23 cellular contexts compared by ENCODE assay signal in genomic region chr2:14552818-14553217, GRCh38.
DNase-seq lines count a peak whose midpoint lies in the region; ATAC-seq and TF ChIP-seq lines count a peak whose summit lies in the region.
"Had no signal": no experiment of that assay in that cellular context is flagged by ENCODE, and none has a peak within 500 bp of the region (broad histone marks: within the 10 kb centered on the region; RNA-seq: fewer than 3 reads in every experiment).

No MANE protein-coding gene starts in this region.

- no peak overlapping the region for H3K27ac ChIP-seq in RWPE2 (ENCODE audit: poor library complexity, severe bottlenecking)
- H3K27ac ChIP-seq: A549; BLaER1 treated with 17β-estradiol and CSF1 and Interleukin-3, amounts not matched to agents 10 nM and 100 nM; GM23248 had no signal

- TF ChIP-seq CTCF in RWPE2 (IDR thresholded peaks at IDR 0.05; ENCODE audit: poor library complexity, severe bottlenecking) (no peak), epithelial cell of esophagus (IDR thresholded peaks at IDR 0.05; ENCODE audit: insufficient read depth, low read depth, low read length, missing control alignments) (no peak)

- H3K27me3 Mint-ChIP-seq in activated CD4-positive, alpha-beta T cell treated with anti-CD3 and anti-CD28 coated beads, Interleukin-2, amount 10 ng/mL, durations not matched to agents 7 days and 5 days, result no peaks in the 10 kb centered on the region
- H3K27me3 Mint-ChIP-seq: CD4-positive, alpha-beta T cell; CD8-positive, alpha-beta memory T cell had no signal

- H3K27me3 ChIP-seq in RWPE2 (ENCODE audit: insufficient read depth, poor library complexity, severe bottlenecking), result no peaks in the 10 kb centered on the region
- H3K27me3 ChIP-seq: BE2C; BLaER1 treated with 17β-estradiol and CSF1 and Interleukin-3, amounts not matched to agents 10 nM and 100 nM had no signal

- H3K9me3 ChIP-seq in RWPE2 (ENCODE audit: severe bottlenecking), result no peaks in the 10 kb centered on the region
- H3K9me3 ChIP-seq: A549; BE2C; BLaER1 treated with 17β-estradiol and CSF1 and Interleukin-3, amounts not matched to agents 10 nM and 100 nM had no signal

- POLR2A ChIA-PET in activated CD4-positive, alpha-beta T cell treated with anti-CD3 and anti-CD28 coated beads, Interleukin-2, amount 10 ng/mL, durations not matched to agents 7 days and 5 days (lab: Charles Lee), result no interaction called here

- ATAC-seq in RWPE2 (ENCODE audit: low read depth), result peak; percentile 46; the same call in 1 of the 3 replicates
- ATAC-seq: A549 had no signal

- H3K4me3 ChIP-seq in RWPE2 (ENCODE audit: severe bottlenecking) (no peak overlapping the region), epithelial cell of esophagus (ENCODE audit: low read length) (no peak overlapping the region)
- H3K4me3 ChIP-seq: A549; BLaER1 treated with 17β-estradiol and CSF1 and Interleukin-3, amounts not matched to agents 10 nM and 100 nM; GM23248 had no signal

- no peaks in the 10 kb centered on the region for H3K9me3 Mint-ChIP-seq in activated CD4-positive, alpha-beta T cell treated with anti-CD3 and anti-CD28 coated beads, Interleukin-2, amount 10 ng/mL, durations not matched to agents 7 days and 5 days

- H3K27ac Mint-ChIP-seq in activated CD4-positive, alpha-beta T cell treated with anti-CD3 and anti-CD28 coated beads, Interleukin-2, amount 10 ng/mL, durations not matched to agents 7 days and 5 days, result no peak overlapping the region
- H3K27ac Mint-ChIP-seq: CD14-positive monocyte; CD4-positive, alpha-beta T cell had no signal

- no peaks in the 10 kb centered on the region for H3K4me1 Mint-ChIP-seq in activated CD4-positive, alpha-beta T cell treated with anti-CD3 and anti-CD28 coated beads, Interleukin-2, amount 10 ng/mL, durations not matched to agents 7 days and 5 days
- H3K4me1 Mint-ChIP-seq: CD14-positive monocyte; CD8-positive, alpha-beta memory T cell had no signal

- H3K36me3 Mint-ChIP-seq in activated CD4-positive, alpha-beta T cell treated with anti-CD3 and anti-CD28 coated beads, Interleukin-2, amount 10 ng/mL, durations not matched to agents 7 days and 5 days (ENCODE audit: low read depth), result no peaks in the 10 kb centered on the region
- H3K36me3 Mint-ChIP-seq: CD14-positive monocyte; CD8-positive, alpha-beta memory T cell had no signal

- DNase-seq in ELR (ENCODE audit: low read depth) (peak; percentile 12), RWPE2 (ENCODE audit: low spot score) (no peak), epithelial cell of esophagus (ENCODE audit: low read depth) (peak; percentile 51), kidney tubule cell (ENCODE audit: low spot score) (peak; percentile 32), GM19238 (ENCODE audit: insufficient read length, low spot score) (no peak), NCI-H446 treated with DMSO at 0.1 percent for 48 hours (lab: John Stamatoyannopoulos, UW) (no peak)
- no peak for DNase-seq in activated CD4-positive, alpha-beta T cell treated with anti-CD3 and anti-CD28 coated beads, Interleukin-2, amount 10 ng/mL, durations not matched to agents 7 days and 5 days
- DNase-seq: 8988T; ACHN; AML-193; BE2C; CD4-positive, alpha-beta T cell; CD8-positive, alpha-beta memory T cell; DMS 273 treated with DMSO at 0.1 percent for 48 hours; DMS79; EL; GF-D8; GM23248; H7; HCEC 1CT had no signal

- H3K4me1 ChIP-seq in RWPE2 (ENCODE audit: insufficient read depth, poor library complexity, severe bottlenecking), result peaks cover 7% of the 10 kb centered on the region
- H3K4me1 ChIP-seq: A549; BE2C; BLaER1 treated with 17β-estradiol and CSF1 and Interleukin-3, amounts not matched to agents 10 nM and 100 nM had no signal

- no peaks in the 10 kb centered on the region for H3K36me3 ChIP-seq in RWPE2 (ENCODE audit: low read depth)
- H3K36me3 ChIP-seq: BE2C; BLaER1 treated with 17β-estradiol and CSF1 and Interleukin-3, amounts not matched to agents 10 nM and 100 nM had no signal

- no peak overlapping the region for H3K4me3 Mint-ChIP-seq in activated CD4-positive, alpha-beta T cell treated with anti-CD3 and anti-CD28 coated beads, Interleukin-2, amount 10 ng/mL, durations not matched to agents 7 days and 5 days
- H3K4me3 Mint-ChIP-seq: CD14-positive monocyte; CD4-positive, alpha-beta T cell; CD8-positive, alpha-beta memory T cell had no signal

- CTCF ChIA-PET in activated CD4-positive, alpha-beta T cell treated with anti-CD3 and anti-CD28 coated beads, Interleukin-2, amount 10 ng/mL, durations not matched to agents 7 days and 5 days (lab: Charles Lee), result interaction anchor here (1.2 kb wide), 1 partner anchor 33 kb away, joined by 3 read pairs; no protein-coding TSS in a partner anchor

Comparison
In these comparisons a context has a peak if more than half of its experiments do, and no peak if none do; other contexts are left out.
1. DNase-seq: peak in ELR (single experiment), epithelial cell of esophagus (single experiment) and kidney tubule cell (single experiment); none in RWPE2 (single experiment), GM19238 (single experiment), activated CD4-positive, alpha-beta T cell treated with anti-CD3 and anti-CD28 coated beads, Interleukin-2, amount 10 ng/mL, durations not matched to agents 7 days and 5 days (single experiment) and NCI-H446 treated with DMSO at 0.1 percent for 48 hours (single experiment).